ENCODE assay signal across 10 cellular contexts in genomic region chr6:150767585-150768164, GRCh38.
DNase-seq lines count a peak whose midpoint lies in the region; ATAC-seq and TF ChIP-seq lines count a peak whose summit lies in the region.
"Had no signal": no experiment of that assay in that cellular context is flagged by ENCODE, and none has a peak within 500 bp of the region (broad histone marks: within the 10 kb centered on the region; RNA-seq: fewer than 3 reads in every experiment).

No MANE protein-coding gene starts in this region.

- H3K4me2 ChIP-seq in mesendoderm (ENCODE audit: low read length) (no peak overlapping the region), PC-9 (no peak overlapping the region)

- no peaks in the 10 kb centered on the region for H3K79me1 ChIP-seq in mesendoderm (ENCODE audit: low read length)

- no peak for DNase-seq in SK-N-MC (ENCODE audit: low read depth, low spot score)
- DNase-seq in epithelial cell of proximal tubule (ENCODE audit: low read depth), result peak; percentile 38
- DNase-seq in mesendoderm, result peak; percentile 35
- no peak for DNase-seq in tibial nerve (ENCODE audit: low spot score in 2 of 2)
- DNase-seq in adrenal gland, result no peak
- no peak for DNase-seq in PC-9
- DNase-seq: activated effector memory CD4-positive, alpha-beta T cell treated with anti-CD3 and anti-CD28 coated beads, Interleukin-2, amount 50 U/mL, for 16 hours; WERI-Rb-1 had no signal

- H3K4me1 ChIP-seq in mesendoderm (ENCODE audit: control insufficient read depth, low read depth, low read length) (peaks cover 2% of the 10 kb centered on the region), tibial nerve (peaks cover 0 to 36% (median 15%) of the 10 kb centered on the region in 4 donors), adrenal gland (replicated peaks in 1 of 2) (peaks cover 0 to 12% of the 10 kb centered on the region in 2 donors), PC-9 (replicated peaks; ENCODE audit: insufficient read depth) (no peaks in the 10 kb centered on the region)

- no peak overlapping the region for H2AFZ ChIP-seq in PC-9

- H3K36me3 ChIP-seq in SK-N-MC (ENCODE audit: insufficient read depth, low read length) (no peaks in the 10 kb centered on the region), mesendoderm (ENCODE audit: control insufficient read depth, insufficient read depth, low read length) (no peaks in the 10 kb centered on the region), tibial nerve (no peaks in the 10 kb centered on the region), adrenal gland (replicated peaks in 1 of 2) (no peaks in the 10 kb centered on the region), PC-9 (ENCODE audit: low read depth) (no peaks in the 10 kb centered on the region)
- H3K36me3 ChIP-seq: WERI-Rb-1 had no signal

- no peaks in the 10 kb centered on the region for H3F3A ChIP-seq in PC-9 (ENCODE audit: insufficient read depth, low read depth)

- no peak for ATAC-seq in GM19351 (IDR thresholded peaks at IDR 0.05; ENCODE audit: unreplicated experiment)

- H2AK5ac ChIP-seq in mesendoderm (ENCODE audit: low read length), result no peak overlapping the region

- no TSS peak for BruUV-seq in PC-9 (replicated peaks; lab: Mats Ljungman, UMichigan)

- no peaks in the 10 kb centered on the region for H3K9me3 ChIP-seq in SK-N-MC (ENCODE audit: low read depth, low read length)
- H3K9me3 ChIP-seq in tibial nerve, result no peaks in the 10 kb centered on the region
- H3K9me3 ChIP-seq in adrenal gland (replicated peaks in 1 of 3), result no peaks in the 10 kb centered on the region
- H3K9me3 ChIP-seq in PC-9 (ENCODE audit: insufficient read depth, low read depth), result no peaks in the 10 kb centered on the region

- no peak for TF ChIP-seq POLR2A in tibial nerve (IDR thresholded peaks at IDR 0.05)
- no peak for TF ChIP-seq POLR2A in adrenal gland (IDR thresholded peaks at IDR 0.05)

- H4K20me1 ChIP-seq in PC-9 (ENCODE audit: insufficient read depth), result no peaks in the 10 kb centered on the region

- no peak overlapping the region for H2BK120ac ChIP-seq in mesendoderm (ENCODE audit: low read depth, low read length)

- intact Hi-C loops in adrenal gland (cut with DNase I) (no loop called here), PC-9 (cut with micrococcal nuclease; ENCODE audit: unreplicated experiment) (no loop called here)

- H3K9me2 ChIP-seq in PC-9 (ENCODE audit: insufficient read depth), result no peaks in the 10 kb centered on the region

- no peak overlapping the region for H3K4me3 ChIP-seq in SK-N-MC
- no peak overlapping the region for H3K4me3 ChIP-seq in epithelial cell of proximal tubule (ENCODE audit: low read depth, low read length)
- no peak overlapping the region for H3K4me3 ChIP-seq in mesendoderm (ENCODE audit: low read length)
- H3K4me3 ChIP-seq in tibial nerve, result peak overlapping the region in 1 of 4 donors; percentile 21
- no peak overlapping the region for H3K4me3 ChIP-seq in adrenal gland
- H3K4me3 ChIP-seq in PC-9, result no peak overlapping the region

- no peak overlapping the region for H3K56ac ChIP-seq in mesendoderm (ENCODE audit: low read length)

- POLR2A ChIA-PET in PC-9 (lab: Charles Lee; ENCODE audit: unreplicated experiment), result interaction anchor here (0.7 kb wide), 1 partner anchor 211 kb away, joined by 4 read pairs; no protein-coding TSS in a partner anchor

- H3K27ac ChIP-seq in SK-N-MC (no peak overlapping the region), mesendoderm (ENCODE audit: low read depth, low read length) (no peak overlapping the region), tibial nerve (peak overlapping the region in 3 of 4 donors; percentile 31 to 83 (median 70)), adrenal gland (peak overlapping the region in 1 of 5 donors; percentile 31), PC-9 (no peak overlapping the region)
- H3K27ac ChIP-seq: epithelial cell of prostate, WERI-Rb-1 had no signal

- TF ChIP-seq EP300 in tibial nerve (IDR thresholded peaks at IDR 0.05), result no peak

- H3K27me3 ChIP-seq in mesendoderm (ENCODE audit: insufficient read depth, low read length, poor library complexity) (no peaks in the 10 kb centered on the region), tibial nerve (no peaks in the 10 kb centered on the region), adrenal gland (no peaks in the 10 kb centered on the region), PC-9 (ENCODE audit: insufficient read depth, low read depth) (no peaks in the 10 kb centered on the region)

- H3K9ac ChIP-seq in SK-N-MC (ENCODE audit: insufficient read length), result peak overlapping the region; percentile 40
- H3K9ac ChIP-seq in mesendoderm (ENCODE audit: low read length), result no peak overlapping the region

- no peak overlapping the region for H2BK5ac ChIP-seq in mesendoderm (ENCODE audit: low read length)

- H3K18ac ChIP-seq in mesendoderm (ENCODE audit: low read length), result no peak overlapping the region

- CTCF ChIA-PET in PC-9 (lab: Charles Lee), result no interaction called here

- no peaks in the 10 kb centered on the region for H3K79me2 ChIP-seq in mesendoderm (ENCODE audit: control insufficient read depth, insufficient read depth, low read length)
- H3K79me2 ChIP-seq in PC-9 (ENCODE audit: low read depth), result no peaks in the 10 kb centered on the region

- no CpG with 5 or more reads among the region's 7 CpGs for WGBS in mesendoderm (ENCODE audit: extremely low coverage, insufficient coverage, low lambda C conversion rate)
- 20 to 27% methylated on average over 7 of the region's 7 CpGs for WGBS in tibial nerve, 2 donors
- WGBS in adrenal gland, 4 donors, result 58 to 73% (median 61%) methylated on average over 7 of the region's 7 CpGs

- no peak overlapping the region for H2BK15ac ChIP-seq in mesendoderm (replicated peaks; ENCODE audit: low read depth)

- H4K8ac ChIP-seq in mesendoderm (ENCODE audit: low read depth, low read length), result no peak overlapping the region

- H3K23ac ChIP-seq in mesendoderm (ENCODE audit: low read length), result no peak overlapping the region

- no peak overlapping the region for H4K5ac ChIP-seq in mesendoderm (ENCODE audit: low read length)

- no peak overlapping the region for H3K4ac ChIP-seq in mesendoderm (ENCODE audit: low read depth, low read length)

- TF ChIP-seq CTCF in epithelial cell of proximal tubule (conservative IDR thresholded peaks at IDR 0.05; ENCODE audit: low read depth, low read length), result no peak
- TF ChIP-seq CTCF in tibial nerve (IDR thresholded peaks at IDR 0.05), result no peak
- no peak for TF ChIP-seq CTCF in adrenal gland (IDR thresholded peaks at IDR 0.05)
- TF ChIP-seq CTCF in PC-9 (conservative IDR thresholded peaks at IDR 0.05), result no peak

Comparison
In these comparisons a context has a peak if more than half of its experiments do, and no peak if none do; other contexts are left out.
1. DNase-seq: peak in epithelial cell of proximal tubule (single experiment) and mesendoderm (single experiment); none in SK-N-MC (single experiment), tibial nerve (0 of 2), adrenal gland (0 of 7) and PC-9 (0 of 2).
2. H3K27ac ChIP-seq: peak in tibial nerve (3 of 4); none in SK-N-MC (single experiment), mesendoderm (single experiment) and PC-9 (single experiment).